Comparison of ENCODE assay signal across 3 cellular contexts in genomic region chr21:43989401-43989800, GRCh38.
A peak's percentile ranks its signal among the peaks of the same experiment; 100 is the strongest.
TF ChIP-seq lines count a peak whose summit lies in the region.

No MANE protein-coding gene starts in this region.

TF ChIP-seq in SK-N-SH, 30 proteins besides CTCF, POLR2A, EP300 and RAD21:
- TF ChIP-seq NRF1 (IDR thresholded peaks at IDR 0.05; ENCODE audit: low read depth, low read length) = no peak
- no peak for TF ChIP-seq GATA2 (CRISPR knock-in tag; IDR thresholded peaks at IDR 0.05)
- TF ChIP-seq RFX5 (IDR thresholded peaks at IDR 0.05; ENCODE audit: low read length) = no peak
- TF ChIP-seq FOXM1 (IDR thresholded peaks at IDR 0.05; ENCODE audit: low read depth) = no peak
- no peak for TF ChIP-seq FOSL2 (IDR thresholded peaks at IDR 0.05; ENCODE audit: borderline replicate concordance, low read depth)
- TF ChIP-seq NFIC (IDR thresholded peaks at IDR 0.05; ENCODE audit: borderline replicate concordance) = no peak
- TF ChIP-seq RCOR1 (IDR thresholded peaks at IDR 0.05; ENCODE audit: low read length) = no peak
- no peak for TF ChIP-seq USF2 (IDR thresholded peaks at IDR 0.05; ENCODE audit: borderline replicate concordance, low read depth, low read length)
- TF ChIP-seq PBX3 (IDR thresholded peaks at IDR 0.05) = no peak

TF ChIP-seq in SK-N-SH treated with all-trans-retinoic acid at 6 μM for 48 hours, 23 proteins besides CTCF, POLR2A, EP300 and RAD21:
- no peak for TF ChIP-seq SNAI2 (CRISPR knock-in tag; IDR thresholded peaks at IDR 0.05)
- no peak for TF ChIP-seq ZNF8 (CRISPR knock-in tag; IDR thresholded peaks at IDR 0.05)
- TF ChIP-seq PATZ1 (CRISPR knock-in tag; IDR thresholded peaks at IDR 0.05; ENCODE audit: borderline replicate concordance) = no peak

TF ChIP-seq in K562, 482 proteins besides CTCF, POLR2A, EP300 and RAD21:
- TF ChIP-seq HNRNPL (IDR thresholded peaks at IDR 0.05; ENCODE audit: low read depth, low read length) (no peak), PML (IDR thresholded peaks at IDR 0.05; ENCODE audit: low read length) (no peak), MEIS2 (IDR thresholded peaks at IDR 0.05; ENCODE audit: partially characterized antibody) (peak; percentile 18), XRCC5 (IDR thresholded peaks at IDR 0.05; ENCODE audit: low read depth, low read length) (no peak), NRF1 (conservative IDR thresholded peaks at IDR 0.05 in 1 of 2, IDR thresholded peaks at IDR 0.05 in 1 of 2) (no peak), PBX2 (CRISPR knock-in tag; IDR thresholded peaks at IDR 0.05; ENCODE audit: low read depth) (no peak), PBX2 (tag; conservative IDR thresholded peaks at IDR 0.05; ENCODE audit: low read depth) (0 out of 2 replicates have a peak, but pooled peaks have one; percentile 26), CEBPB (tag; IDR thresholded peaks at IDR 0.05) (no peak), ZNF232 (CRISPR knock-in tag; IDR thresholded peaks at IDR 0.05) (no peak), HDAC2 (IDR thresholded peaks at IDR 0.05) (no peak), KAT8 (IDR thresholded peaks at IDR 0.05; ENCODE audit: low read depth) (no peak)
